13 cellular contexts compared by ENCODE assay signal in the genomic region with DNA sequence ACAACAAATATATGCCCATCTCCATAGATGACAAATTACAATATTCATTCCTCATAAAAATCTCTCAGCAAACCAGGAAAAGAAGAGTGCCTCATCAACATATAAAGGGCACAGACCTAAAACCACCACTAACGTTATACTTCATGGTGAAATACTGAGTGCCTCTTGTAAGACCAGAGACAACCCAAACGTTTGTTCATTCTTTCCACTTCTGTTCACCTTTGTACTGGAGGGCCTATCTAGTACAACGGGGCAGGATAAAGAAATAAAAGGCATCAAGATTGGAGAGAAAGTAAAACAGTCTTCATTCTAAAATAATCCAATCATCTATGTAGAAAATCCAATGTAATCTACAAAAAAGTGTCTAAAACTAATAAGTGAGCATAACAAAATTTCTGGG.
DNase-seq lines count a peak whose midpoint lies in the region; ATAC-seq and TF ChIP-seq lines count a peak whose summit lies in the region.
"Had no signal": no experiment of that assay in that cellular context is flagged by ENCODE, and none has a peak within 500 bp of the region (broad histone marks: within the 10 kb centered on the region; RNA-seq: fewer than 3 reads in every experiment).

No MANE protein-coding gene starts in this region.

- H3K36me3 ChIP-seq in Caco-2 (ENCODE audit: control insufficient read depth, insufficient read depth, low read length), result peaks cover 4% of the 10 kb centered on the region; the same call in 1 of the 2 replicates

- intact Hi-C loops in Caco-2 (cut with micrococcal nuclease; ENCODE audit: unreplicated experiment), result no loop called here
- intact Hi-C loops in left ventricle myocardium superior (cut with micrococcal nuclease), result no loop called here

- H3K4me1 ChIP-seq in Caco-2, result peaks cover 12% of the 10 kb centered on the region; the same call in 1 of the 2 replicates
- H3K4me1 ChIP-seq: SJSA1 had no signal

- BruUV-seq in Caco-2 (replicated peaks; lab: Mats Ljungman, UMichigan), result no TSS peak

- ATAC-seq in GM19324 (IDR thresholded peaks at IDR 0.05; ENCODE audit: low FRiP score, unreplicated experiment) (peak; percentile 25), HG03060 (IDR thresholded peaks at IDR 0.05; ENCODE audit: low read depth, unreplicated experiment) (peak; percentile 3), left ventricle myocardium superior (no peak)
- no peak for ATAC-seq in activated T-helper 17 cell treated with anti-CD3 and anti-CD28 coated beads, Interleukin-2, amount 50 U/mL, for 72 hours (replicated peaks)

- H3K4me3 Mint-ChIP-seq in Caco-2 (ENCODE audit: unreplicated experiment), result no peak overlapping the region
- H3K4me3 Mint-ChIP-seq in activated T-helper 17 cell treated with anti-CD3 and anti-CD28 coated beads, Interleukin-2, amount 50 U/mL, for 72 hours, result no peak overlapping the region
- no peak overlapping the region for H3K4me3 Mint-ChIP-seq in osteocyte (ENCODE audit: unreplicated experiment)

- no peaks in the 10 kb centered on the region for H3K27me3 ChIP-seq in Caco-2 (replicated peaks; ENCODE audit: control insufficient read depth, insufficient read depth, low read length)
- H3K27me3 ChIP-seq: SJSA1, tibial artery had no signal

- H3K36me3 Mint-ChIP-seq in Caco-2 (ENCODE audit: insufficient read depth, unreplicated experiment), result peaks cover 95% of the 10 kb centered on the region
- peaks cover 100% of the 10 kb centered on the region for H3K36me3 Mint-ChIP-seq in activated T-helper 17 cell treated with anti-CD3 and anti-CD28 coated beads, Interleukin-2, amount 50 U/mL, for 72 hours (ENCODE audit: low read depth)
- peaks cover 49% of the 10 kb centered on the region for H3K36me3 Mint-ChIP-seq in osteocyte (ENCODE audit: unreplicated experiment)

- CTCF ChIA-PET in Caco-2 (lab: Charles Lee), result no interaction called here

- H3K4me1 Mint-ChIP-seq in Caco-2 (ENCODE audit: low read depth, unreplicated experiment), result peaks cover 26% of the 10 kb centered on the region
- peaks cover 19% of the 10 kb centered on the region for H3K4me1 Mint-ChIP-seq in activated T-helper 17 cell treated with anti-CD3 and anti-CD28 coated beads, Interleukin-2, amount 50 U/mL, for 72 hours
- peaks cover 35% of the 10 kb centered on the region for H3K4me1 Mint-ChIP-seq in osteocyte (ENCODE audit: unreplicated experiment)

- peaks cover 12% of the 10 kb centered on the region; the same call in 1 of the 2 replicates for H3K9me3 ChIP-seq in Caco-2
- H3K9me3 ChIP-seq: tibial artery had no signal

- H3K27me3 Mint-ChIP-seq in Caco-2 (ENCODE audit: insufficient read depth, unreplicated experiment) (no peaks in the 10 kb centered on the region), osteocyte (ENCODE audit: unreplicated experiment) (no peaks in the 10 kb centered on the region)
- H3K27me3 Mint-ChIP-seq in activated T-helper 17 cell treated with anti-CD3 and anti-CD28 coated beads, Interleukin-2, amount 50 U/mL, for 72 hours, result no peaks in the 10 kb centered on the region

- DNase-seq in Caco-2, result no peak
- no peak for DNase-seq in osteocyte (ENCODE audit: extremely low spot score, unreplicated experiment)
- DNase-seq in activated effector memory CD4-positive, alpha-beta T cell treated with Interleukin-2 at 50 U/mL for 16 hours, result no peak
- DNase-seq in ecto neural progenitor cell (ENCODE audit: low spot score), result no peak
- no peak for DNase-seq in left ventricle myocardium superior
- DNase-seq: COR-L47; NCI-H226; stimulated activated CD4-positive, alpha-beta T cell treated with anti-CD3 and anti-CD28 coated beads, Interleukin-2, amount 100 ng/mL, for 48 hours; tibial artery had no signal

- H3K9me3 Mint-ChIP-seq in Caco-2 (ENCODE audit: unreplicated experiment) (peaks cover 16% of the 10 kb centered on the region), osteocyte (ENCODE audit: unreplicated experiment) (peaks cover 19% of the 10 kb centered on the region)
- no peaks in the 10 kb centered on the region for H3K9me3 Mint-ChIP-seq in activated T-helper 17 cell treated with anti-CD3 and anti-CD28 coated beads, Interleukin-2, amount 50 U/mL, for 72 hours

- H3K4me3 ChIP-seq in Caco-2 (ENCODE audit: low read depth, low read length), result no peak overlapping the region
- H3K4me3 ChIP-seq: SJSA1, tibial artery had no signal

- POLR2A ChIA-PET in Caco-2 (lab: Charles Lee), result no interaction called here

- peak overlapping the region; percentile 0 for H3K27ac Mint-ChIP-seq in Caco-2 (ENCODE audit: unreplicated experiment)
- peak overlapping the region; percentile 25 for H3K27ac Mint-ChIP-seq in activated T-helper 17 cell treated with anti-CD3 and anti-CD28 coated beads, Interleukin-2, amount 50 U/mL, for 72 hours
- no peak overlapping the region for H3K27ac Mint-ChIP-seq in osteocyte (ENCODE audit: unreplicated experiment)

- TF ChIP-seq CTCF in Caco-2 (IDR thresholded peaks at IDR 0.05; ENCODE audit: insufficient read depth in 1 of 2, low read depth in 1 of 2, low read length in 1 of 2, severe bottlenecking in 1 of 2, unreplicated experiment in 1 of 2) (no peak), osteocyte (IDR thresholded peaks at IDR 0.05) (no peak)

Comparison
In these comparisons a context has a peak if more than half of its experiments do, and no peak if none do; other contexts are left out.
1. ATAC-seq: peak in GM19324 (single experiment) and HG03060 (single experiment); none in activated T-helper 17 cell treated with anti-CD3 and anti-CD28 coated beads, Interleukin-2, amount 50 U/mL, for 72 hours (single experiment) and left ventricle myocardium superior (single experiment).